ENCODE assay signal across 1 cellular context in the genomic region with DNA sequence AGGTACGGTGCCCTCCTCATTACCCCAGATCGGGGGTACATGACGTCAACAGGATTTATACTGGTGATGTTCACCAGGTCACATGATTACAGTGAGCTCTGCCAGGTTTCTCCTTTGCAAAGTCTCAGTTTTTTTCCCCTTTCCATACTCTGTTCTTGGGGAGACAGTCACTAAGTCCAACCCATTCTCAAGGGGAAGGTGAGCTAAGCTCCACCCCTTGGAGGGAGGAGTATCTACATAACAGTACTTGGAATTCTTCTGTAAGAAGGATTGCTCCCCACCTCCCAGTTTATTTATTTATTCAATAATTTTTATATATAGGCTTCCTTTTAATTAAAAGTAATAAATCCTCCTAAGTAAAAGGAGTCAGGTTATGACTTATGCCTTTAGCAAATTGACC.
TF ChIP-seq lines count a peak whose summit lies in the region.

No MANE protein-coding gene starts in this region.

TF ChIP-seq in GM23338, 12 proteins besides CTCF, POLR2A, EP300 and RAD21 (continued from another document):
- TF ChIP-seq, protein P1, sequence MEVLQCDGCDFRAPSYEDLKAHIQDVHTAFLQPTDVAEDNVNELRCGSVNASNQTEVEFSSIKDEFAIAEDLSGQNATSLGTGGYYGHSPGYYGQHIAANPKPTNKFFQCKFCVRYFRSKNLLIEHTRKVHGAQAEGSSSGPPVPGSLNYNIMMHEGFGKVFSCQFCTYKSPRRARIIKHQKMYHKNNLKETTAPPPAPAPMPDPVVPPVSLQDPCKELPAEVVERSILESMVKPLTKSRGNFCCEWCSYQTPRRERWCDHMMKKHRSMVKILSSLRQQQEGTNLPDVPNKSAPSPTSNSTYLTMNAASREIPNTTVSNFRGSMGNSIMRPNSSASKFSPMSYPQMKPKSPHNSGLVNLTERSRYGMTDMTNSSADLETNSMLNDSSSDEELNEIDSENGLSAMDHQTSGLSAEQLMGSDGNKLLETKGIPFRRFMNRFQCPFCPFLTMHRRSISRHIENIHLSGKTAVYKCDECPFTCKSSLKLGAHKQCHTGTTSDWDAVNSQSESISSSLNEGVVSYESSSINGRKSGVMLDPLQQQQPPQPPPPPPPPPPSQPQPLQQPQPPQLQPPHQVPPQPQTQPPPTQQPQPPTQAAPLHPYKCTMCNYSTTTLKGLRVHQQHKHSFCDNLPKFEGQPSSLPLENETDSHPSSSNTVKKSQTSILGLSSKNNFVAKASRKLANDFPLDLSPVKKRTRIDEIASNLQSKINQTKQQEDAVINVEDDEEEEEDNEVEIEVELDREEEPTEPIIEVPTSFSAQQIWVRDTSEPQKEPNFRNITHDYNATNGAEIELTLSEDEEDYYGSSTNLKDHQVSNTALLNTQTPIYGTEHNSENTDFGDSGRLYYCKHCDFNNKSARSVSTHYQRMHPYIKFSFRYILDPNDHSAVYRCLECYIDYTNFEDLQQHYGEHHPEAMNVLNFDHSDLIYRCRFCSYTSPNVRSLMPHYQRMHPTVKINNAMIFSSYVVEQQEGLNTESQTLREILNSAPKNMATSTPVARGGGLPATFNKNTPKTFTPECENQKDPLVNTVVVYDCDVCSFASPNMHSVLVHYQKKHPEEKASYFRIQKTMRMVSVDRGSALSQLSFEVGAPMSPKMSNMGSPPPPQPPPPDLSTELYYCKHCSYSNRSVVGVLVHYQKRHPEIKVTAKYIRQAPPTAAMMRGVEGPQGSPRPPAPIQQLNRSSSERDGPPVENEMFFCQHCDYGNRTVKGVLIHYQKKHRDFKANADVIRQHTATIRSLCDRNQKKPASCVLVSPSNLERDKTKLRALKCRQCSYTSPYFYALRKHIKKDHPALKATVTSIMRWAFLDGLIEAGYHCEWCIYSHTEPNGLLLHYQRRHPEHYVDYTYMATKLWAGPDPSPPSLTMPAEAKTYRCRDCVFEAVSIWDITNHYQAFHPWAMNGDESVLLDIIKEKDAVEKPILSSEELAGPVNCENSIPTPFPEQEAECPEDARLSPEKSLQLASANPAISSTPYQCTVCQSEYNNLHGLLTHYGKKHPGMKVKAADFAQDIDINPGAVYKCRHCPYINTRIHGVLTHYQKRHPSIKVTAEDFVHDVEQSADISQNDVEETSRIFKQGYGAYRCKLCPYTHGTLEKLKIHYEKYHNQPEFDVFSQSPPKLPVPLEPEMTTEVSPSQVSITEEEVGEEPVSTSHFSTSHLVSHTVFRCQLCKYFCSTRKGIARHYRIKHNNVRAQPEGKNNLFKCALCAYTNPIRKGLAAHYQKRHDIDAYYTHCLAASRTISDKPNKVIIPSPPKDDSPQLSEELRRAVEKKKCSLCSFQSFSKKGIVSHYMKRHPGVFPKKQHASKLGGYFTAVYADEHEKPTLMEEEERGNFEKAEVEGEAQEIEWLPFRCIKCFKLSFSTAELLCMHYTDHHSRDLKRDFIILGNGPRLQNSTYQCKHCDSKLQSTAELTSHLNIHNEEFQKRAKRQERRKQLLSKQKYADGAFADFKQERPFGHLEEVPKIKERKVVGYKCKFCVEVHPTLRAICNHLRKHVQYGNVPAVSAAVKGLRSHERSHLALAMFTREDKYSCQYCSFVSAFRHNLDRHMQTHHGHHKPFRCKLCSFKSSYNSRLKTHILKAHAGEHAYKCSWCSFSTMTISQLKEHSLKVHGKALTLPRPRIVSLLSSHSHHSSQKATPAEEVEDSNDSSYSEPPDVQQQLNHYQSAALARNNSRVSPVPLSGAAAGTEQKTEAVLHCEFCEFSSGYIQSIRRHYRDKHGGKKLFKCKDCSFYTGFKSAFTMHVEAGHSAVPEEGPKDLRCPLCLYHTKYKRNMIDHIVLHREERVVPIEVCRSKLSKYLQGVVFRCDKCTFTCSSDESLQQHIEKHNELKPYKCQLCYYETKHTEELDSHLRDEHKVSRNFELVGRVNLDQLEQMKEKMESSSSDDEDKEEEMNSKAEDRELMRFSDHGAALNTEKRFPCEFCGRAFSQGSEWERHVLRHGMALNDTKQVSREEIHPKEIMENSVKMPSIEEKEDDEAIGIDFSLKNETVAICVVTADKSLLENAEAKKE (CRISPR knock-in tag; IDR thresholded peaks at IDR 0.05) = no peak
- TF ChIP-seq STAT1 (IDR thresholded peaks at IDR 0.05; ENCODE audit: unreplicated experiment) = no peak
- no peak for TF ChIP-seq JUNB (IDR thresholded peaks at IDR 0.05; ENCODE audit: unreplicated experiment)
- no peak for TF ChIP-seq CREB1 (CRISPR knock-in tag; IDR thresholded peaks at IDR 0.05; ENCODE audit: low read depth)
- TF ChIP-seq, protein P2, sequence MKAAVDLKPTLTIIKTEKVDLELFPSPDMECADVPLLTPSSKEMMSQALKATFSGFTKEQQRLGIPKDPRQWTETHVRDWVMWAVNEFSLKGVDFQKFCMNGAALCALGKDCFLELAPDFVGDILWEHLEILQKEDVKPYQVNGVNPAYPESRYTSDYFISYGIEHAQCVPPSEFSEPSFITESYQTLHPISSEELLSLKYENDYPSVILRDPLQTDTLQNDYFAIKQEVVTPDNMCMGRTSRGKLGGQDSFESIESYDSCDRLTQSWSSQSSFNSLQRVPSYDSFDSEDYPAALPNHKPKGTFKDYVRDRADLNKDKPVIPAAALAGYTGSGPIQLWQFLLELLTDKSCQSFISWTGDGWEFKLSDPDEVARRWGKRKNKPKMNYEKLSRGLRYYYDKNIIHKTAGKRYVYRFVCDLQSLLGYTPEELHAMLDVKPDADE (IDR thresholded peaks at IDR 0.05) = no peak
- TF ChIP-seq ZNF114 (CRISPR knock-in tag; IDR thresholded peaks at IDR 0.05) = no peak
- no peak for TF ChIP-seq POLR2AphosphoS5 (IDR thresholded peaks at IDR 0.05; ENCODE audit: low read depth)
- TF ChIP-seq NANOG (IDR thresholded peaks at IDR 0.05; ENCODE audit: borderline replicate concordance) = no peak
